ENCODE assay signal across 1 cellular context in genomic region chr18:59265246-59266018, GRCh38.
TF ChIP-seq lines count a peak whose summit lies in the region.

No MANE protein-coding gene starts in this region.

TF ChIP-seq in neural cell, 6 proteins besides CTCF, POLR2A, EP300 and RAD21 (continued from another document):
- no peak for TF ChIP-seq REST (IDR thresholded peaks at IDR 0.05; ENCODE audit: borderline replicate concordance)
- TF ChIP-seq POLR2AphosphoS5 (IDR thresholded peaks at IDR 0.05), result no peak
- no peak for TF ChIP-seq TAF1 (IDR thresholded peaks at IDR 0.05; ENCODE audit: low read depth)
- TF ChIP-seq EZH2 (IDR thresholded peaks at IDR 0.05; ENCODE audit: borderline replicate concordance, insufficient read depth, low read length, poor library complexity, severe bottlenecking), result no peak
- TF ChIP-seq MXI1 (conservative IDR thresholded peaks at IDR 0.05; ENCODE audit: poor library complexity, severe bottlenecking), result no peak
